2 cellular contexts compared by ENCODE assay signal in the genomic region with DNA sequence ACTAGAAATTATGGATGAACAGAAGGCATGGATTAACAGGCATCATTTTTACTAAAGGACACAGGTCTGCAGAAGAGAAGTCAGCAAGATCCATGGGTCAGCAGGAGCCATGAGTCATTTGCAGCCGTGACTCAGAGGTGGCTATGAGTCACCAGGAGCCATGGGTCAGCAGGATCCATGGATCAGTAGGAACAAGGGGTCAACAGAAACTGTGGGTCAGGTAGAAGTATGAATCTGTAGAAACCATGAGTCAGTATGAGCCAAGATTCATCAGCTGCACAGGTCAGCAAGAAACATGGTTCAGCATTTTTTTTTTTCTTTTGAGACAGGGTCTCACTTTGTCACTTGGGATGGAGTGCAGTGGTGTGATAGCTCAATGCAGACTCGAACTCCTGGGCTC.
TF ChIP-seq lines count a peak whose summit lies in the region.

No MANE protein-coding gene starts in this region.

TF ChIP-seq in GM12878, 131 proteins besides CTCF, POLR2A, EP300 and RAD21:
- TF ChIP-seq RCOR1 (conservative IDR thresholded peaks at IDR 0.05; ENCODE audit: low read depth, low read length), result no peak
- TF ChIP-seq NR2C2 (IDR thresholded peaks at IDR 0.05; ENCODE audit: borderline replicate concordance, control insufficient read depth, insufficient read length, low read depth), result no peak
- TF ChIP-seq, protein P1, sequence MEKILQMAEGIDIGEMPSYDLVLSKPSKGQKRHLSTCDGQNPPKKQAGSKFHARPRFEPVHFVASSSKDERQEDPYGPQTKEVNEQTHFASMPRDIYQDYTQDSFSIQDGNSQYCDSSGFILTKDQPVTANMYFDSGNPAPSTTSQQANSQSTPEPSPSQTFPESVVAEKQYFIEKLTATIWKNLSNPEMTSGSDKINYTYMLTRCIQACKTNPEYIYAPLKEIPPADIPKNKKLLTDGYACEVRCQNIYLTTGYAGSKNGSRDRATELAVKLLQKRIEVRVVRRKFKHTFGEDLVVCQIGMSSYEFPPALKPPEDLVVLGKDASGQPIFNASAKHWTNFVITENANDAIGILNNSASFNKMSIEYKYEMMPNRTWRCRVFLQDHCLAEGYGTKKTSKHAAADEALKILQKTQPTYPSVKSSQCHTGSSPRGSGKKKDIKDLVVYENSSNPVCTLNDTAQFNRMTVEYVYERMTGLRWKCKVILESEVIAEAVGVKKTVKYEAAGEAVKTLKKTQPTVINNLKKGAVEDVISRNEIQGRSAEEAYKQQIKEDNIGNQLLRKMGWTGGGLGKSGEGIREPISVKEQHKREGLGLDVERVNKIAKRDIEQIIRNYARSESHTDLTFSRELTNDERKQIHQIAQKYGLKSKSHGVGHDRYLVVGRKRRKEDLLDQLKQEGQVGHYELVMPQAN (conservative IDR thresholded peaks at IDR 0.05), result no peak
- TF ChIP-seq, protein P2, sequence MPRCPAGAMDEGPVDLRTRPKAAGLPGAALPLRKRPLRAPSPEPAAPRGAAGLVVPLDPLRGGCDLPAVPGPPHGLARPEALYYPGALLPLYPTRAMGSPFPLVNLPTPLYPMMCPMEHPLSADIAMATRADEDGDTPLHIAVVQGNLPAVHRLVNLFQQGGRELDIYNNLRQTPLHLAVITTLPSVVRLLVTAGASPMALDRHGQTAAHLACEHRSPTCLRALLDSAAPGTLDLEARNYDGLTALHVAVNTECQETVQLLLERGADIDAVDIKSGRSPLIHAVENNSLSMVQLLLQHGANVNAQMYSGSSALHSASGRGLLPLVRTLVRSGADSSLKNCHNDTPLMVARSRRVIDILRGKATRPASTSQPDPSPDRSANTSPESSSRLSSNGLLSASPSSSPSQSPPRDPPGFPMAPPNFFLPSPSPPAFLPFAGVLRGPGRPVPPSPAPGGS (IDR thresholded peaks at IDR 0.05; ENCODE audit: borderline replicate concordance, insufficient read depth, low read depth, low read length, poor library complexity, severe bottlenecking), result peak; percentile 96
- TF ChIP-seq IRF5 (IDR thresholded peaks at IDR 0.05; ENCODE audit: borderline replicate concordance), result no peak
- TF ChIP-seq FOS (IDR thresholded peaks at IDR 0.05; ENCODE audit: borderline replicate concordance, extremely low read depth, insufficient read length), result no peak
- TF ChIP-seq TCF3 (IDR thresholded peaks at IDR 0.05; ENCODE audit: borderline replicate concordance, insufficient read depth, low read depth, low read length), result no peak
- no peak for TF ChIP-seq RBBP5 (conservative IDR thresholded peaks at IDR 0.05)

TF ChIP-seq in HepG2, 621 proteins besides CTCF, POLR2A, EP300 and RAD21 (continues in another document):
- TF ChIP-seq FOSL1 (CRISPR knock-in tag; IDR thresholded peaks at IDR 0.05; ENCODE audit: borderline replicate concordance), result peak; percentile 89
- TF ChIP-seq ATF3 (CRISPR knock-in tag; IDR thresholded peaks at IDR 0.05), result peak; percentile 91
- peak; percentile 48; the same call in 1 of the 2 replicates for TF ChIP-seq RFX5 (IDR thresholded peaks at IDR 0.05; ENCODE audit: low read depth, low read length)
- no peak for TF ChIP-seq NBN (conservative IDR thresholded peaks at IDR 0.05)
- TF ChIP-seq CREB1 (IDR thresholded peaks at IDR 0.05), result peak; percentile 80
- TF ChIP-seq CREB1 (CRISPR knock-in tag; IDR thresholded peaks at IDR 0.05), result no peak
- TF ChIP-seq, protein P3, sequence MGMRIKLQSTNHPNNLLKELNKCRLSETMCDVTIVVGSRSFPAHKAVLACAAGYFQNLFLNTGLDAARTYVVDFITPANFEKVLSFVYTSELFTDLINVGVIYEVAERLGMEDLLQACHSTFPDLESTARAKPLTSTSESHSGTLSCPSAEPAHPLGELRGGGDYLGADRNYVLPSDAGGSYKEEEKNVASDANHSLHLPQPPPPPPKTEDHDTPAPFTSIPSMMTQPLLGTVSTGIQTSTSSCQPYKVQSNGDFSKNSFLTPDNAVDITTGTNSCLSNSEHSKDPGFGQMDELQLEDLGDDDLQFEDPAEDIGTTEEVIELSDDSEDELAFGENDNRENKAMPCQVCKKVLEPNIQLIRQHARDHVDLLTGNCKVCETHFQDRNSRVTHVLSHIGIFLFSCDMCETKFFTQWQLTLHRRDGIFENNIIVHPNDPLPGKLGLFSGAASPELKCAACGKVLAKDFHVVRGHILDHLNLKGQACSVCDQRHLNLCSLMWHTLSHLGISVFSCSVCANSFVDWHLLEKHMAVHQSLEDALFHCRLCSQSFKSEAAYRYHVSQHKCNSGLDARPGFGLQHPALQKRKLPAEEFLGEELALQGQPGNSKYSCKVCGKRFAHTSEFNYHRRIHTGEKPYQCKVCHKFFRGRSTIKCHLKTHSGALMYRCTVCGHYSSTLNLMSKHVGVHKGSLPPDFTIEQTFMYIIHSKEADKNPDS (CRISPR knock-in tag; IDR thresholded peaks at IDR 0.05), result no peak
- TF ChIP-seq ZNF530 (CRISPR knock-in tag; IDR thresholded peaks at IDR 0.05; ENCODE audit: low read depth), result no peak
- peak; percentile 76 to 86 for TF ChIP-seq NR2F1 (CRISPR knock-in tag; IDR thresholded peaks at IDR 0.05)
- no peak for TF ChIP-seq ZBTB38 (CRISPR knock-in tag; IDR thresholded peaks at IDR 0.05)
- TF ChIP-seq SRY (CRISPR knock-in tag; IDR thresholded peaks at IDR 0.05), result no peak
- TF ChIP-seq MIER3 (CRISPR knock-in tag; IDR thresholded peaks at IDR 0.05; ENCODE audit: borderline replicate concordance), result 0 out of 2 replicates have a peak, but pooled peaks have one; percentile 37
- peak; percentile 88 for TF ChIP-seq MAFG (CRISPR knock-in tag; IDR thresholded peaks at IDR 0.05)
- TF ChIP-seq ZNF558 (CRISPR knock-in tag; IDR thresholded peaks at IDR 0.05; ENCODE audit: borderline replicate concordance), result no peak
- TF ChIP-seq PRDM10 (CRISPR knock-in tag; IDR thresholded peaks at IDR 0.05; ENCODE audit: low read depth), result 0 out of 2 replicates have a peak, but pooled peaks have one; percentile 47
- no peak for TF ChIP-seq REXO4 (CRISPR knock-in tag; IDR thresholded peaks at IDR 0.05; ENCODE audit: borderline replicate concordance)
- TF ChIP-seq, protein P4, sequence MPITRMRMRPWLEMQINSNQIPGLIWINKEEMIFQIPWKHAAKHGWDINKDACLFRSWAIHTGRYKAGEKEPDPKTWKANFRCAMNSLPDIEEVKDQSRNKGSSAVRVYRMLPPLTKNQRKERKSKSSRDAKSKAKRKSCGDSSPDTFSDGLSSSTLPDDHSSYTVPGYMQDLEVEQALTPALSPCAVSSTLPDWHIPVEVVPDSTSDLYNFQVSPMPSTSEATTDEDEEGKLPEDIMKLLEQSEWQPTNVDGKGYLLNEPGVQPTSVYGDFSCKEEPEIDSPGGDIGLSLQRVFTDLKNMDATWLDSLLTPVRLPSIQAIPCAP (CRISPR knock-in tag; IDR thresholded peaks at IDR 0.05; ENCODE audit: low read depth), result no peak
- TF ChIP-seq SRSF4 (IDR thresholded peaks at IDR 0.05; ENCODE audit: low read depth, low read length, poor library complexity, severe bottlenecking), result no peak
- peak; percentile 72; the same call in 1 of the 2 replicates for TF ChIP-seq NR2F6 (IDR thresholded peaks at IDR 0.05)
- peak; percentile 80 for TF ChIP-seq NR2F6 (CRISPR knock-in tag; IDR thresholded peaks at IDR 0.05)
- peak; percentile 65; the same call in 1 of the 2 replicates for TF ChIP-seq RARA (CRISPR knock-in tag; IDR thresholded peaks at IDR 0.05)
- no peak for TF ChIP-seq IKZF4 (CRISPR knock-in tag; IDR thresholded peaks at IDR 0.05; ENCODE audit: borderline replicate concordance, low read depth, not compliant biosample characterization)
- 0 out of 2 replicates have a peak, but pooled peaks have one; percentile 21 for TF ChIP-seq AHDC1 (CRISPR knock-in tag; IDR thresholded peaks at IDR 0.05; ENCODE audit: borderline replicate concordance)
- 0 out of 2 replicates have a peak, but pooled peaks have one; percentile 34 for TF ChIP-seq ZNF431 (CRISPR knock-in tag; IDR thresholded peaks at IDR 0.05; ENCODE audit: borderline replicate concordance, low read depth)
- no peak for TF ChIP-seq ZNF136 (CRISPR knock-in tag; IDR thresholded peaks at IDR 0.05; ENCODE audit: low read depth)
- TF ChIP-seq NFE2L2 (IDR thresholded peaks at IDR 0.05; ENCODE audit: low read length), result peak; percentile 21; the same call in 1 of the 2 replicates
- TF ChIP-seq XRCC5 (optimal IDR thresholded peaks at IDR 0.05; ENCODE audit: low read length), result peak; percentile 37
- no peak for TF ChIP-seq IRF2 (CRISPR knock-in tag; IDR thresholded peaks at IDR 0.05)
- 0 out of 2 replicates have a peak, but pooled peaks have one; percentile 26 for TF ChIP-seq KAT8 (CRISPR knock-in tag; IDR thresholded peaks at IDR 0.05)
- TF ChIP-seq, protein P5, sequence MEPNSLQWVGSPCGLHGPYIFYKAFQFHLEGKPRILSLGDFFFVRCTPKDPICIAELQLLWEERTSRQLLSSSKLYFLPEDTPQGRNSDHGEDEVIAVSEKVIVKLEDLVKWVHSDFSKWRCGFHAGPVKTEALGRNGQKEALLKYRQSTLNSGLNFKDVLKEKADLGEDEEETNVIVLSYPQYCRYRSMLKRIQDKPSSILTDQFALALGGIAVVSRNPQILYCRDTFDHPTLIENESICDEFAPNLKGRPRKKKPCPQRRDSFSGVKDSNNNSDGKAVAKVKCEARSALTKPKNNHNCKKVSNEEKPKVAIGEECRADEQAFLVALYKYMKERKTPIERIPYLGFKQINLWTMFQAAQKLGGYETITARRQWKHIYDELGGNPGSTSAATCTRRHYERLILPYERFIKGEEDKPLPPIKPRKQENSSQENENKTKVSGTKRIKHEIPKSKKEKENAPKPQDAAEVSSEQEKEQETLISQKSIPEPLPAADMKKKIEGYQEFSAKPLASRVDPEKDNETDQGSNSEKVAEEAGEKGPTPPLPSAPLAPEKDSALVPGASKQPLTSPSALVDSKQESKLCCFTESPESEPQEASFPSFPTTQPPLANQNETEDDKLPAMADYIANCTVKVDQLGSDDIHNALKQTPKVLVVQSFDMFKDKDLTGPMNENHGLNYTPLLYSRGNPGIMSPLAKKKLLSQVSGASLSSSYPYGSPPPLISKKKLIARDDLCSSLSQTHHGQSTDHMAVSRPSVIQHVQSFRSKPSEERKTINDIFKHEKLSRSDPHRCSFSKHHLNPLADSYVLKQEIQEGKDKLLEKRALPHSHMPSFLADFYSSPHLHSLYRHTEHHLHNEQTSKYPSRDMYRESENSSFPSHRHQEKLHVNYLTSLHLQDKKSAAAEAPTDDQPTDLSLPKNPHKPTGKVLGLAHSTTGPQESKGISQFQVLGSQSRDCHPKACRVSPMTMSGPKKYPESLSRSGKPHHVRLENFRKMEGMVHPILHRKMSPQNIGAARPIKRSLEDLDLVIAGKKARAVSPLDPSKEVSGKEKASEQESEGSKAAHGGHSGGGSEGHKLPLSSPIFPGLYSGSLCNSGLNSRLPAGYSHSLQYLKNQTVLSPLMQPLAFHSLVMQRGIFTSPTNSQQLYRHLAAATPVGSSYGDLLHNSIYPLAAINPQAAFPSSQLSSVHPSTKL (CRISPR knock-in tag; IDR thresholded peaks at IDR 0.05), result peak; percentile 44; the same call in 1 of the 2 replicates
- TF ChIP-seq DPF2 (CRISPR knock-in tag; IDR thresholded peaks at IDR 0.05; ENCODE audit: borderline replicate concordance, low read depth), result no peak
